ENCODE assay signal across 19 cellular contexts in genomic region chr12:78938341-78939084, GRCh38.
DNase-seq lines count a peak whose midpoint lies in the region; ATAC-seq and TF ChIP-seq lines count a peak whose summit lies in the region.
"Had no signal": no experiment of that assay in that cellular context is flagged by ENCODE, and none has a peak within 500 bp of the region (broad histone marks: within the 10 kb centered on the region; RNA-seq: fewer than 3 reads in every experiment).

No MANE protein-coding gene starts in this region.

- H3K36me3 ChIP-seq in MG63 = no peaks in the 10 kb centered on the region
- H3K36me3 ChIP-seq: esophagus squamous epithelium, heart left ventricle, uterus had no signal

- no peaks in the 10 kb centered on the region for H3K27me3 ChIP-seq in MG63
- H3K27me3 ChIP-seq: esophagus squamous epithelium, heart left ventricle, uterus had no signal

- ATAC-seq in GM18505 (IDR thresholded peaks at IDR 0.05; ENCODE audit: unreplicated experiment) (no peak), GM21825 (IDR thresholded peaks at IDR 0.05; ENCODE audit: unreplicated experiment) (no peak)
- ATAC-seq: activated T-cell treated with anti-CD3 and anti-CD28 coated beads, Interleukin-2, amount 50 U/mL, for 4 hours; heart left ventricle had no signal

- TF ChIP-seq POLR2A in GM18505 (IDR thresholded peaks at IDR 0.05; ENCODE audit: borderline replicate concordance, extremely low read depth, insufficient read depth, insufficient read length) = no peak

- DNase-seq in COR-L47 (lab: John Stamatoyannopoulos, UW) (peak; percentile 70), NCI-H1417 (lab: John Stamatoyannopoulos, UW) (peak; percentile 76 to 98 (median 78)), NCI-H2171 treated with DMSO at 0.1 percent for 48 hours (lab: John Stamatoyannopoulos, UW) (peak; percentile 83), OCI-M1 (lab: John Stamatoyannopoulos, UW) (peak; percentile 35), MG63 (no peak), mesothelial cell of epicardium (ENCODE audit: low spot score in 2 of 2, unreplicated experiment in 2 of 2) (no peak)
- DNase-seq: activated CD4-positive, alpha-beta memory T cell treated with anti-CD3 and anti-CD28 coated beads for 36 hours; activated naive CD8-positive, alpha-beta T cell treated with anti-CD3 and anti-CD28 coated beads for 36 hours; activated T-cell treated with anti-CD3 and anti-CD28 coated beads, Interleukin-2, amount 50 U/mL, for 4 hours; CD4-positive, alpha-beta T cell; esophagus squamous epithelium; GOT3; heart left ventricle; mesendoderm; SW 1271; uterus had no signal

- peaks cover 9% of the 10 kb centered on the region for H3K4me1 Mint-ChIP-seq in mesothelial cell of epicardium
- H3K4me1 Mint-ChIP-seq: activated naive CD8-positive, alpha-beta T cell treated with anti-CD3 and anti-CD28 coated beads for 36 hours had no signal

- H3K9me3 ChIP-seq in MG63 = no peaks in the 10 kb centered on the region
- H3K9me3 ChIP-seq: esophagus squamous epithelium, uterus had no signal

- peaks cover 11% of the 10 kb centered on the region for H3K9me3 Mint-ChIP-seq in mesothelial cell of epicardium

- no peaks in the 10 kb centered on the region for H3K27me3 Mint-ChIP-seq in mesothelial cell of epicardium (ENCODE audit: low read depth)
- H3K27me3 Mint-ChIP-seq: activated CD4-positive, alpha-beta memory T cell treated with anti-CD3 and anti-CD28 coated beads for 36 hours; activated naive CD8-positive, alpha-beta T cell treated with anti-CD3 and anti-CD28 coated beads for 36 hours; CD4-positive, alpha-beta T cell; stimulated activated naive CD8-positive, alpha-beta T cell treated with anti-CD3 and anti-CD28 coated beads, Interleukin-15, Interleukin-2, amounts not matched to agents 100 ng/mL and 50 ng/mL, for 24 hours had no signal

- H3K4me3 Mint-ChIP-seq in mesothelial cell of epicardium = no peak overlapping the region
- H3K4me3 Mint-ChIP-seq: activated CD4-positive, alpha-beta memory T cell treated with anti-CD3 and anti-CD28 coated beads for 36 hours; activated naive CD8-positive, alpha-beta T cell treated with anti-CD3 and anti-CD28 coated beads for 36 hours; activated T-cell treated with anti-CD3 and anti-CD28 coated beads, Interleukin-2, amount 50 U/mL, for 4 hours; CD4-positive, alpha-beta T cell; stimulated activated naive CD8-positive, alpha-beta T cell treated with anti-CD3 and anti-CD28 coated beads, Interleukin-15, Interleukin-2, amounts not matched to agents 100 ng/mL and 50 ng/mL, for 24 hours had no signal

- no peak for TF ChIP-seq CTCF in mesothelial cell of epicardium (IDR thresholded peaks at IDR 0.05; ENCODE audit: unreplicated experiment)

- H3K27ac Mint-ChIP-seq in mesothelial cell of epicardium = no peak overlapping the region
- H3K27ac Mint-ChIP-seq: activated CD4-positive, alpha-beta memory T cell treated with anti-CD3 and anti-CD28 coated beads for 36 hours; activated naive CD8-positive, alpha-beta T cell treated with anti-CD3 and anti-CD28 coated beads for 36 hours; CD4-positive, alpha-beta T cell; stimulated activated naive CD8-positive, alpha-beta T cell treated with anti-CD3 and anti-CD28 coated beads, Interleukin-15, Interleukin-2, amounts not matched to agents 100 ng/mL and 50 ng/mL, for 24 hours had no signal

- H3K4me3 ChIP-seq in MG63 = no peak overlapping the region
- H3K4me3 ChIP-seq: esophagus squamous epithelium, heart left ventricle, uterus had no signal

- peaks cover 4% of the 10 kb centered on the region for H3K36me3 Mint-ChIP-seq in mesothelial cell of epicardium
- H3K36me3 Mint-ChIP-seq: activated CD4-positive, alpha-beta memory T cell treated with anti-CD3 and anti-CD28 coated beads for 36 hours; activated naive CD8-positive, alpha-beta T cell treated with anti-CD3 and anti-CD28 coated beads for 36 hours had no signal

Comparison
In these comparisons a context has a peak if more than half of its experiments do, and no peak if none do; other contexts are left out.
1. DNase-seq: peak in COR-L47 (single experiment), NCI-H1417 (3 of 3), NCI-H2171 treated with DMSO at 0.1 percent for 48 hours (single experiment) and OCI-M1 (single experiment); none in MG63 (single experiment) and mesothelial cell of epicardium (0 of 2).